Comparison of ENCODE assay signal across 1 cellular context in the genomic region with DNA sequence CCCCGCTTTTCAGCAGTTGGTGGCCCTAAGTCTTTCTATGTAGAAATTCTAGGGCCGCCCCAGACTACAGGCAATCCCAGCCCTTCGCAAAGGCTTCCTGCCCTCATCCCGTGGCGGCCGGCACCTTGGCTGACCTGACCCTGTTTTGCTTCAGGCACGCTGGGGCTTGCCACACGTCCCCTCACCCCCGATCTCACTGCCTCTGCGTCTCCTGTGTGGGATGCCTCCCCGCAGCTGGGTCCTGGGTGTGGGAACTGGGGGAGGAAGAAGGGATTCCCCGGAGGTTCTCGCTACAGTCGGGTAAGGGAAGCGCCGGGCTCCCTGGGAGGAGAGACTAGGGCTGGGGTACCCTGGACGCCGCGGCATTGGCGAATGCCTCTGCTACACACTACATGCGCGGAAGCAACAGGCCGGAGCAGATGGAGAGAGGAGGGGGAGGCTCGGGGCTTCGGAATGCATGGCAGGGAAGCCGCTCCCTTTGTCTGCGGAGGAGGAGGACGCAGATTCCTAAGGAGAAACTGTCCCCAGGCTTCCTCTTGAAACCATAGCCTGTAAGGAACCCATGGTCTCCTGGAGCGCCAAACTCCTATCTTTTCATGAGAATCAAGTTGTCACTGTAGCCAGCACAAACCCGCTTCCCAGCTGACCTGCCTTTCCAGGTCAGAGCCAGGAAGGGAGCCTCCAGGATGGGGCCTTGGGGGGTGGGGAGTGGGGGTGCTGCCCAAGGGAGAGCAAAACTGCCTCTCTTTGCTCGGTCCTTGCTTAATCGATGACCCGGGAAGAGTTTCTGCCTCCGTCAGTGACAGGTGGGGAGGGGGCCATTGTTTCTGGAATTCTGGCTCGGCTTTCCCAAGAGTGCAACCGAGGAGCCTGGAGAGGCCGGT.
TF ChIP-seq lines count a peak whose summit lies in the region.

No MANE protein-coding gene starts in this region.

TF ChIP-seq in K562, 482 proteins besides CTCF, POLR2A, EP300 and RAD21:
- TF ChIP-seq, protein P1, sequence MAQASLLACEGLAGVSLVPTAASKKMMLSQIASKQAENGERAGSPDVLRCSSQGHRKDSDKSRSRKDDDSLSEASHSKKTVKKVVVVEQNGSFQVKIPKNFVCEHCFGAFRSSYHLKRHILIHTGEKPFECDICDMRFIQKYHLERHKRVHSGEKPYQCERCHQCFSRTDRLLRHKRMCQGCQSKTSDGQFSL (CRISPR knock-in tag; IDR thresholded peaks at IDR 0.05) = 0 out of 2 replicates have a peak, but pooled peaks have one; percentile 30
- TF ChIP-seq, protein P1 (tag; IDR thresholded peaks at IDR 0.05) = no peak
- no peak for TF ChIP-seq ARHGAP35 (IDR thresholded peaks at IDR 0.05; ENCODE audit: partially characterized antibody)
